ENCODE assay signal across 15 cellular contexts in the genomic region with DNA sequence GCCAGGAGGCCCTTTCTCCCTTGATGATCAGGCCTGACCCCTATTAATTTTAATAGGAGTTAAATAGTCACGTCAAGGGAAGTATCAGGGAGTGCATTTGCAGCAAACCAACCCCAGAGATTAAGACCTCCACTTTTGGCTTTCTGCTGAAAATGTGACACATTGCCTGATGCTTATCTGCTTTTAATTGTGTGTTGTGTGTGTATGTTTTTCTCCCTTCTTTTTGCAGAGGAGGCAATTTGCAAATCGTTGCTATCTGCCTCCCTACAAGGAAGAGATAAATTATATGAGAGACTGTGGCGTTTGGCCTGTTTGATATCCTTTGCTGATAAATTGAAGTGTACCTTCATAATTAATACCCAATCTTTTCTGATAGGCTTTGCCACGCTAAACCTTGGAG.
DNase-seq lines count a peak whose midpoint lies in the region; ATAC-seq and TF ChIP-seq lines count a peak whose summit lies in the region.
"Had no signal": no experiment of that assay in that cellular context is flagged by ENCODE, and none has a peak within 500 bp of the region (broad histone marks: within the 10 kb centered on the region; RNA-seq: fewer than 3 reads in every experiment).

No MANE protein-coding gene starts in this region.

- TF ChIP-seq EP300 in transverse colon (IDR thresholded peaks at IDR 0.05; ENCODE audit: low read depth), result no peak

- H3K36me3 ChIP-seq in CD4-positive, CD25-positive, alpha-beta regulatory T cell (ENCODE audit: control insufficient read depth, insufficient read depth, low read length), result no peaks in the 10 kb centered on the region
- no peaks in the 10 kb centered on the region for H3K36me3 ChIP-seq in CD8-positive, alpha-beta memory T cell (ENCODE audit: insufficient read depth, low read length)
- no peaks in the 10 kb centered on the region for H3K36me3 ChIP-seq in transverse colon
- H3K36me3 ChIP-seq: adrenal gland, pancreas had no signal

- CTCF ChIA-PET in CD8-positive, alpha-beta memory T cell (lab: Charles Lee), result interaction anchor here (1.3 kb wide), 1 partner anchor 17 kb away, joined by 3 read pairs; no protein-coding TSS in a partner anchor
- CTCF ChIA-PET in activated CD4-positive, alpha-beta memory T cell treated with anti-CD3 and anti-CD28 coated beads for 36 hours (lab: Charles Lee), result no interaction called here

- H3K27ac ChIP-seq in CD4-positive, CD25-positive, alpha-beta regulatory T cell (ENCODE audit: insufficient read depth, low read length, poor library complexity, severe bottlenecking), result peak overlapping the region; percentile 57
- H3K27ac ChIP-seq in CD8-positive, alpha-beta memory T cell (ENCODE audit: low read depth, low read length), result no peak overlapping the region
- peak overlapping the region in 1 of 4 donors; percentile 26 for H3K27ac ChIP-seq in transverse colon
- H3K27ac ChIP-seq: adrenal gland, pancreas had no signal

- no peaks in the 10 kb centered on the region for H3K36me3 Mint-ChIP-seq in CD4-positive, CD25-positive, alpha-beta regulatory T cell
- peaks cover 4 to 16% (median 6%) of the 10 kb centered on the region in 3 donors for H3K36me3 Mint-ChIP-seq in CD8-positive, alpha-beta memory T cell
- H3K36me3 Mint-ChIP-seq in activated CD4-positive, alpha-beta memory T cell treated with anti-CD3 and anti-CD28 coated beads for 36 hours, result peaks cover 7% of the 10 kb centered on the region
- H3K36me3 Mint-ChIP-seq in immature natural killer cell, result peaks cover 4 to 11% (median 5%) of the 10 kb centered on the region in 3 donors

- peak in 1 of 3 donors; percentile 27 for DNase-seq in CD4-positive, CD25-positive, alpha-beta regulatory T cell
- no peak for DNase-seq in CD8-positive, alpha-beta memory T cell
- no peak for DNase-seq in activated CD4-positive, alpha-beta memory T cell treated with anti-CD3 and anti-CD28 coated beads for 36 hours
- DNase-seq in immature natural killer cell, result no peak
- no peak for DNase-seq in transverse colon
- DNase-seq: adrenal gland; AML-193; Kasumi-1; NCI-H1436; NCI-H2227 treated with DMSO at 0.1 percent for 48 hours; pancreas; RPMI8226; stimulated activated CD4-positive, alpha-beta T cell treated with anti-CD3 and anti-CD28 coated beads, Interleukin-4, amount 100 ng/mL, for 1 hour had no signal

- no peaks in the 10 kb centered on the region for H3K27me3 ChIP-seq in CD4-positive, CD25-positive, alpha-beta regulatory T cell (ENCODE audit: control insufficient read depth, insufficient read depth, low read length)
- no peaks in the 10 kb centered on the region for H3K27me3 ChIP-seq in CD8-positive, alpha-beta memory T cell (ENCODE audit: insufficient read depth, low read length, poor library complexity, severe bottlenecking)
- H3K27me3 ChIP-seq in transverse colon, result no peaks in the 10 kb centered on the region
- H3K27me3 ChIP-seq: adrenal gland had no signal

- H3K9me3 ChIP-seq in CD4-positive, CD25-positive, alpha-beta regulatory T cell (ENCODE audit: control insufficient read depth in 2 of 2, low read length in 2 of 2), result peaks cover under 1 to 7% of the 10 kb centered on the region in 2 experiments
- H3K9me3 ChIP-seq in CD8-positive, alpha-beta memory T cell (ENCODE audit: low read length), result no peaks in the 10 kb centered on the region
- peaks cover 0 to 2% of the 10 kb centered on the region in 2 donors for H3K9me3 ChIP-seq in transverse colon
- H3K9me3 ChIP-seq: pancreas had no signal

- no peak for TF ChIP-seq POLR2A in transverse colon (IDR thresholded peaks at IDR 0.05)

- peak overlapping the region; percentile 85 for H3K4me3 ChIP-seq in CD4-positive, CD25-positive, alpha-beta regulatory T cell (ENCODE audit: low read depth, low read length)
- peak overlapping the region; percentile 35 for H3K4me3 ChIP-seq in CD8-positive, alpha-beta memory T cell (ENCODE audit: low read length)
- H3K4me3 ChIP-seq in transverse colon, result no peak overlapping the region
- H3K4me3 ChIP-seq: adrenal gland, pancreas had no signal

- H3K4me3 Mint-ChIP-seq in CD4-positive, CD25-positive, alpha-beta regulatory T cell, result peak overlapping the region; percentile 72 to 88 (median 84)
- H3K4me3 Mint-ChIP-seq in CD8-positive, alpha-beta memory T cell, result peak overlapping the region in 6 of 7 donors; percentile 65 to 87 (median 82)
- H3K4me3 Mint-ChIP-seq in activated CD4-positive, alpha-beta memory T cell treated with anti-CD3 and anti-CD28 coated beads for 36 hours, result peak overlapping the region; percentile 65
- peak overlapping the region; percentile 82 to 96 (median 90) for H3K4me3 Mint-ChIP-seq in immature natural killer cell

- in situ Hi-C loops in transverse colon (cut with MboI; ENCODE audit: low pct_ligation_motif_present in 1 of 4, low pct_unique_long_range_greater_than_20kb in 1 of 4, low sequenced_read_pairs in 3 of 4), result no loop called here

- 42 to 44% methylated on average over 3 to 4 of the region's 4 CpGs for WGBS in transverse colon (ENCODE audit: low coverage in 1 of 2), 2 donors

- peak in 1 of 2 donors; percentile 9 for ATAC-seq in CD4-positive, CD25-positive, alpha-beta regulatory T cell (ENCODE audit: low read depth in 2 of 2)
- ATAC-seq in GM18907 (IDR thresholded peaks at IDR 0.05; ENCODE audit: unreplicated experiment) (no peak), HG02981 (IDR thresholded peaks at IDR 0.05; ENCODE audit: unreplicated experiment) (no peak)
- ATAC-seq: pancreas had no signal

- intact Hi-C loops in activated CD4-positive, alpha-beta memory T cell treated with anti-CD3 and anti-CD28 coated beads for 36 hours (cut with micrococcal nuclease), result loop anchor here (1.0 to 5.0 kb wide), 3 partner anchors 17 to 102 kb away; no protein-coding TSS in a partner anchor
- intact Hi-C loops in transverse colon (cut with DNase I; ENCODE audit: low total_unique reads), result no loop called here

- peak overlapping the region; percentile 93 to 99 (median 95) for H3K27ac Mint-ChIP-seq in CD4-positive, CD25-positive, alpha-beta regulatory T cell
- peak overlapping the region; percentile 92 to 99 (median 97) for H3K27ac Mint-ChIP-seq in CD8-positive, alpha-beta memory T cell
- peak overlapping the region; percentile 80 for H3K27ac Mint-ChIP-seq in activated CD4-positive, alpha-beta memory T cell treated with anti-CD3 and anti-CD28 coated beads for 36 hours
- H3K27ac Mint-ChIP-seq in immature natural killer cell, result peak overlapping the region; percentile 91 to 98 (median 96)

- H3K4me1 ChIP-seq in CD4-positive, CD25-positive, alpha-beta regulatory T cell (ENCODE audit: control insufficient read depth, insufficient read depth, low read length, poor library complexity, severe bottlenecking), result peaks cover 38% of the 10 kb centered on the region
- H3K4me1 ChIP-seq in CD8-positive, alpha-beta memory T cell (ENCODE audit: insufficient read depth, low read length), result peaks cover 45% of the 10 kb centered on the region
- no peaks in the 10 kb centered on the region for H3K4me1 ChIP-seq in transverse colon
- H3K4me1 ChIP-seq: adrenal gland, pancreas had no signal

- H3K4me1 Mint-ChIP-seq in CD4-positive, CD25-positive, alpha-beta regulatory T cell, result peaks cover 41 to 54% (median 44%) of the 10 kb centered on the region in 4 donors
- H3K4me1 Mint-ChIP-seq in CD8-positive, alpha-beta memory T cell, result peaks cover 46 to 64% (median 58%) of the 10 kb centered on the region in 3 donors
- peaks cover 45% of the 10 kb centered on the region for H3K4me1 Mint-ChIP-seq in activated CD4-positive, alpha-beta memory T cell treated with anti-CD3 and anti-CD28 coated beads for 36 hours (ENCODE audit: low read depth)
- peaks cover 42 to 49% of the 10 kb centered on the region in 2 donors for H3K4me1 Mint-ChIP-seq in immature natural killer cell

- peaks cover 0 to 4% (median 0%) of the 10 kb centered on the region in 7 donors for H3K9me3 Mint-ChIP-seq in CD4-positive, CD25-positive, alpha-beta regulatory T cell
- peaks cover 0 to 6% (median 5%) of the 10 kb centered on the region in 5 donors for H3K9me3 Mint-ChIP-seq in CD8-positive, alpha-beta memory T cell
- H3K9me3 Mint-ChIP-seq in activated CD4-positive, alpha-beta memory T cell treated with anti-CD3 and anti-CD28 coated beads for 36 hours, result peaks cover 6% of the 10 kb centered on the region
- H3K9me3 Mint-ChIP-seq in immature natural killer cell, result peaks cover 2 to 7% (median 6%) of the 10 kb centered on the region in 6 donors

- no peak for TF ChIP-seq CTCF in transverse colon (IDR thresholded peaks at IDR 0.05)

- POLR2A ChIA-PET in CD8-positive, alpha-beta memory T cell (lab: Charles Lee), result interaction anchor here (0.6 to 1.7 kb wide), 3 partner anchors 17 to 554 kb away, joined by 3 to 12 read pairs (median 5); no protein-coding TSS in a partner anchor
- POLR2A ChIA-PET in activated CD4-positive, alpha-beta memory T cell treated with anti-CD3 and anti-CD28 coated beads for 36 hours (lab: Charles Lee), result no interaction called here

- no peaks in the 10 kb centered on the region for H3K27me3 Mint-ChIP-seq in CD4-positive, CD25-positive, alpha-beta regulatory T cell
- peaks cover 0 to 1% of the 10 kb centered on the region in 2 donors for H3K27me3 Mint-ChIP-seq in CD8-positive, alpha-beta memory T cell
- H3K27me3 Mint-ChIP-seq in activated CD4-positive, alpha-beta memory T cell treated with anti-CD3 and anti-CD28 coated beads for 36 hours, result no peaks in the 10 kb centered on the region
- H3K27me3 Mint-ChIP-seq in immature natural killer cell (ENCODE audit: low read depth in 3 of 3), result peaks cover 4 to 6% (median 6%) of the 10 kb centered on the region in 3 donors

Comparison
In these comparisons a context has a peak if more than half of its experiments do, and no peak if none do; other contexts are left out.
1. H3K4me3 ChIP-seq: peak in CD4-positive, CD25-positive, alpha-beta regulatory T cell (single experiment) and CD8-positive, alpha-beta memory T cell (single experiment); none in transverse colon (0 of 4).
2. Peak in every context shown above with its lines, with median percentiles within 50 percentile points of each other: H3K27ac Mint-ChIP-seq and H3K4me3 Mint-ChIP-seq.